In genomic region chr9:66153021-66153725, GRCh38 we compare ENCODE assay signal across 8 cellular contexts.
DNase-seq lines count a peak whose midpoint lies in the region; ATAC-seq, FAIRE-seq and TF ChIP-seq lines count a peak whose summit lies in the region.
"Not testable (repeated sequence)": the region's sequence is repeated elsewhere in the genome, so short reads cannot be mapped to it uniquely, and the experiment has no call there.

No MANE protein-coding gene starts in this region.

- TF ChIP-seq CTCF in dorsolateral prefrontal cortex (IDR thresholded peaks at IDR 0.05 in 54 of 56, conservative IDR thresholded peaks at IDR 0.05 in 2 of 56; ENCODE audit: low read depth in 1 of 56, partially characterized antibody in 56 of 56), result peak in 35 of 56 donors; percentile 7 to 54 (median 25)

- H3K4me1 ChIP-seq in small intestine (ENCODE audit: control insufficient read depth in 2 of 2, insufficient read depth in 1 of 2, low read depth in 1 of 2, low read length in 1 of 2), result not testable (repeated sequence)

- H3K4me3 ChIP-seq in dorsolateral prefrontal cortex, result peak overlapping the region in 54 of 59 donors; percentile 20 to 74 (median 48)
- H3K4me3 ChIP-seq in small intestine (ENCODE audit: low read depth in 1 of 2, low read length in 2 of 2), result not testable (repeated sequence)

- ATAC-seq in GM18868 (IDR thresholded peaks at IDR 0.05; ENCODE audit: unreplicated experiment) (peak; percentile 100), HG02642 (IDR thresholded peaks at IDR 0.05; ENCODE audit: poor library complexity, unreplicated experiment) (peak; percentile 100)

- DNase-seq in ACHN, result peak; percentile 73
- DNase-seq in KBM-7, result peak; percentile 64
- DNase-seq in activated CD8-positive, alpha-beta memory T cell treated with anti-CD3 and anti-CD28 coated beads for 24 hours, result peak; percentile 63
- peak in 8 of 10 donors; percentile 8 to 66 (median 41) for DNase-seq in dorsolateral prefrontal cortex
- peak; percentile 78 for DNase-seq in kidney tubule cell (ENCODE audit: low spot score)
- DNase-seq in small intestine, result peak; percentile 31

- whole genome bisulfite sequencing in small intestine, 3 donors, result 0 to 5% (median 0%) methylated on average over 3 to 40 of the region's 59 CpGs

- in situ Hi-C loops in ACHN (cut with HindIII; ENCODE audit: low pct_ligation_motif_present, low pct_unique_long_range_greater_than_20kb, low sequenced_read_pairs); KBM-7 (cut with MboI; ENCODE audit: low pct_unique_long_range_greater_than_20kb, low sequenced_read_pairs): not testable (repeated sequence)

- H3K36me3 ChIP-seq in small intestine (ENCODE audit: control insufficient read depth in 2 of 2, insufficient read depth in 2 of 2, low read length in 2 of 2), result not testable (repeated sequence)

- FAIRE-seq in small intestine (lab: Jason Lieb, UNC), result not testable (repeated sequence)

- H3K9me3 ChIP-seq in small intestine (ENCODE audit: control insufficient read depth, low read depth), result not testable (repeated sequence)

- H3K27me3 ChIP-seq in dorsolateral prefrontal cortex; small intestine (ENCODE audit: control insufficient read depth in 2 of 2, insufficient read depth in 2 of 2, low read length in 2 of 2): not testable (repeated sequence)

- peak overlapping the region in 9 of 59 donors; percentile 18 to 79 (median 58) for H3K27ac ChIP-seq in dorsolateral prefrontal cortex
- H3K27ac ChIP-seq in small intestine (ENCODE audit: low read depth in 1 of 2, low read length in 1 of 2), result not testable (repeated sequence)

- intact Hi-C loops in dorsolateral prefrontal cortex (cut with DNase I), result not testable (repeated sequence)
